ENCODE assay signal across 12 cellular contexts in the genomic region with DNA sequence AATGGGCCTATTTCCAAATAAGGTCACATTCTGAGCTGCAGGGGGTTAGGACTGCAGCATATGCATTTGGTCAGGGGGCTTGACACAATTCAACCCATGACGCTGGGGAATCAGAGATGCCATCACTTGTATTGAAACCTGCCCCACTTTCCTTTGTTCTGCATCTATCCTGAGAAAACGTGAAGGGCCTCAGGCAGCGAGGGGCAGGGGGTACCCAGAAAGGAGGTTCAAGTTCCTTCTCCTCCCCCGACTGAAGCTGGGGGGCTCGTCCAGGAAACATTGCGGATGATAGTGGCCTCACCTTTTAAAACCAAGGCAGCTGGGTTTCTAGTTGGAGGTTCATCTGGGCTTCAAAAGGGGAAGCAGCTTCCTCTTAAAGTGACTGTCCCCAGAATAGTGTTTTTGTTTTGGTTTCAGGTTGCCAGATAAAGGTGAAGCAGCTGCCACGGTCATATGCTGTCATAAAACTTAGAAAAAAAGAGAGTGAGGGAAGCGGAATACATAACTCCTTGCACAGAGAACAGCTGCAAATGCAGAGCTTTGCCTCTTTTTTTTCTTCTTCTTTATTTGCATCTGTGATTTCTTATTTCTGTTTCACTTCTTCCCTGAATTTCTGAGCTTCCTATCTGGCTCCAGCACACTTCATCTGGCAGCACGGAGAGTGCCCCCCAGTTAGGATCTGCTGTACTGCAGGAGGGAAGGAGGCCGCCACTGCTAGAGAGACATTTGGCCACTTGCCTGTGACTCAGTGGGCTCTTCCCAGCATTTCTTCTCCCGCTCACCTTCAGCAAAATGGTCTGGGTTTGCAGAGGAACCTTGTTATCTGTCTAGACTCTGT.
DNase-seq lines count a peak whose midpoint lies in the region; ATAC-seq, FAIRE-seq and TF ChIP-seq lines count a peak whose summit lies in the region.
"Had no signal": no experiment of that assay in that cellular context is flagged by ENCODE, and none has a peak within 500 bp of the region (broad histone marks: within the 10 kb centered on the region; RNA-seq: fewer than 3 reads in every experiment).

No MANE protein-coding gene starts in this region.

- TF ChIP-seq POLR2A in GM18505 (IDR thresholded peaks at IDR 0.05; ENCODE audit: borderline replicate concordance, extremely low read depth, insufficient read depth, insufficient read length) (no peak), H54 (IDR thresholded peaks at IDR 0.05; ENCODE audit: low read depth, low read length) (no peak)

- no peak overlapping the region for H3K27ac Mint-ChIP-seq in effector memory CD8-positive, alpha-beta T cell
- H3K27ac Mint-ChIP-seq in WTC11 = no peak overlapping the region
- no peak overlapping the region for H3K27ac Mint-ChIP-seq in CD4-positive, alpha-beta T cell

- no peaks in the 10 kb centered on the region for H3K9me3 Mint-ChIP-seq in effector memory CD8-positive, alpha-beta T cell
- peaks cover 76% of the 10 kb centered on the region for H3K9me3 Mint-ChIP-seq in WTC11
- H3K9me3 Mint-ChIP-seq in CD4-positive, alpha-beta T cell = no peaks in the 10 kb centered on the region

- intact Hi-C loops in CD4-positive, alpha-beta T cell (cut with DNase I, micrococcal nuclease) = no loop called here

- no peaks in the 10 kb centered on the region for H3K4me1 Mint-ChIP-seq in effector memory CD8-positive, alpha-beta T cell (ENCODE audit: low read depth in 2 of 2)
- H3K4me1 Mint-ChIP-seq in WTC11 = no peaks in the 10 kb centered on the region
- no peaks in the 10 kb centered on the region for H3K4me1 Mint-ChIP-seq in CD4-positive, alpha-beta T cell (ENCODE audit: low read depth)

- POLR2A ChIA-PET in WTC11 (lab: Charles Lee) = no interaction called here
- POLR2A ChIA-PET in CD4-positive, alpha-beta T cell (lab: Charles Lee) = no interaction called here

- H3K27me3 ChIP-seq in CD4-positive, alpha-beta T cell (ENCODE audit: control insufficient read depth, insufficient read depth, low read length) = no peaks in the 10 kb centered on the region
- H3K27me3 ChIP-seq: dorsolateral prefrontal cortex, upper lobe of left lung had no signal

- H3K27me3 Mint-ChIP-seq in effector memory CD8-positive, alpha-beta T cell = peaks cover 47 to 50% of the 10 kb centered on the region in 2 donors
- H3K27me3 Mint-ChIP-seq in WTC11 (ENCODE audit: low read depth) = peaks cover 10% of the 10 kb centered on the region
- H3K27me3 Mint-ChIP-seq in CD4-positive, alpha-beta T cell = peaks cover 5% of the 10 kb centered on the region

- peak; percentile 80 for ATAC-seq in GM18505 (IDR thresholded peaks at IDR 0.05; ENCODE audit: unreplicated experiment)
- ATAC-seq in GM21390 (IDR thresholded peaks at IDR 0.05; ENCODE audit: unreplicated experiment) = peak; percentile 88
- peak; percentile 78 for ATAC-seq in HG03103 (IDR thresholded peaks at IDR 0.05; ENCODE audit: low read depth, unreplicated experiment)
- peak; percentile 7 for ATAC-seq in effector memory CD8-positive, alpha-beta T cell (replicated peaks)
- no peak for ATAC-seq in WTC11
- no peak for ATAC-seq in CD4-positive, alpha-beta T cell (ENCODE audit: poor library complexity)

- no peak for TF ChIP-seq CTCF in WTC11 (IDR thresholded peaks at IDR 0.05)
- no peak for TF ChIP-seq CTCF in CD4-positive, alpha-beta T cell (IDR thresholded peaks at IDR 0.05)

- H3K27ac ChIP-seq in CD4-positive, alpha-beta T cell (ENCODE audit: low read depth, low read length) = no peak overlapping the region
- H3K27ac ChIP-seq: upper lobe of left lung had no signal

- no peak overlapping the region for H3K4me3 Mint-ChIP-seq in effector memory CD8-positive, alpha-beta T cell
- H3K4me3 Mint-ChIP-seq in WTC11 = no peak overlapping the region
- no peak overlapping the region for H3K4me3 Mint-ChIP-seq in CD4-positive, alpha-beta T cell

- DNase-seq in effector memory CD8-positive, alpha-beta T cell = no peak
- DNase-seq in WTC11 (ENCODE audit: low spot score) = no peak
- no peak for DNase-seq in H54 (ENCODE audit: insufficient read length, low spot score)
- no peak for DNase-seq in CD4-positive, alpha-beta T cell
- DNase-seq in SHP77 (lab: John Stamatoyannopoulos, UW) = no peak
- DNase-seq: activated gamma-delta T cell, upper lobe of left lung had no signal

- no peaks in the 10 kb centered on the region for H3K9me3 ChIP-seq in CD4-positive, alpha-beta T cell (ENCODE audit: control insufficient read depth, low read length)

- H3K36me3 Mint-ChIP-seq in effector memory CD8-positive, alpha-beta T cell (ENCODE audit: insufficient read depth) = no peaks in the 10 kb centered on the region
- H3K36me3 Mint-ChIP-seq in WTC11 = peaks cover 64% of the 10 kb centered on the region
- H3K36me3 Mint-ChIP-seq in CD4-positive, alpha-beta T cell (ENCODE audit: low read depth) = no peaks in the 10 kb centered on the region

- CTCF ChIA-PET in WTC11 (lab: Charles Lee) = no interaction called here
- CTCF ChIA-PET in CD4-positive, alpha-beta T cell (lab: Charles Lee) = no interaction called here

- no peak for FAIRE-seq in H54 (lab: Jason Lieb, UNC)
- FAIRE-seq: TTC549 had no signal

TF ChIP-seq in WTC11, 78 proteins besides CTCF, POLR2A, EP300 and RAD21 (continues in another document):
- TF ChIP-seq SMAD4 (CRISPR knock-in tag; IDR thresholded peaks at IDR 0.05) = no peak
- TF ChIP-seq FOXP1 (CRISPR knock-in tag; IDR thresholded peaks at IDR 0.05; ENCODE audit: borderline replicate concordance) = no peak
- no peak for TF ChIP-seq MYBL2 (CRISPR knock-in tag; IDR thresholded peaks at IDR 0.05)
- TF ChIP-seq, protein P1, sequence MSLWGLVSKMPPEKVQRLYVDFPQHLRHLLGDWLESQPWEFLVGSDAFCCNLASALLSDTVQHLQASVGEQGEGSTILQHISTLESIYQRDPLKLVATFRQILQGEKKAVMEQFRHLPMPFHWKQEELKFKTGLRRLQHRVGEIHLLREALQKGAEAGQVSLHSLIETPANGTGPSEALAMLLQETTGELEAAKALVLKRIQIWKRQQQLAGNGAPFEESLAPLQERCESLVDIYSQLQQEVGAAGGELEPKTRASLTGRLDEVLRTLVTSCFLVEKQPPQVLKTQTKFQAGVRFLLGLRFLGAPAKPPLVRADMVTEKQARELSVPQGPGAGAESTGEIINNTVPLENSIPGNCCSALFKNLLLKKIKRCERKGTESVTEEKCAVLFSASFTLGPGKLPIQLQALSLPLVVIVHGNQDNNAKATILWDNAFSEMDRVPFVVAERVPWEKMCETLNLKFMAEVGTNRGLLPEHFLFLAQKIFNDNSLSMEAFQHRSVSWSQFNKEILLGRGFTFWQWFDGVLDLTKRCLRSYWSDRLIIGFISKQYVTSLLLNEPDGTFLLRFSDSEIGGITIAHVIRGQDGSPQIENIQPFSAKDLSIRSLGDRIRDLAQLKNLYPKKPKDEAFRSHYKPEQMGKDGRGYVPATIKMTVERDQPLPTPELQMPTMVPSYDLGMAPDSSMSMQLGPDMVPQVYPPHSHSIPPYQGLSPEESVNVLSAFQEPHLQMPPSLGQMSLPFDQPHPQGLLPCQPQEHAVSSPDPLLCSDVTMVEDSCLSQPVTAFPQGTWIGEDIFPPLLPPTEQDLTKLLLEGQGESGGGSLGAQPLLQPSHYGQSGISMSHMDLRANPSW (CRISPR knock-in tag; conservative IDR thresholded peaks at IDR 0.05; ENCODE audit: low read depth) = no peak
- TF ChIP-seq, protein P2, sequence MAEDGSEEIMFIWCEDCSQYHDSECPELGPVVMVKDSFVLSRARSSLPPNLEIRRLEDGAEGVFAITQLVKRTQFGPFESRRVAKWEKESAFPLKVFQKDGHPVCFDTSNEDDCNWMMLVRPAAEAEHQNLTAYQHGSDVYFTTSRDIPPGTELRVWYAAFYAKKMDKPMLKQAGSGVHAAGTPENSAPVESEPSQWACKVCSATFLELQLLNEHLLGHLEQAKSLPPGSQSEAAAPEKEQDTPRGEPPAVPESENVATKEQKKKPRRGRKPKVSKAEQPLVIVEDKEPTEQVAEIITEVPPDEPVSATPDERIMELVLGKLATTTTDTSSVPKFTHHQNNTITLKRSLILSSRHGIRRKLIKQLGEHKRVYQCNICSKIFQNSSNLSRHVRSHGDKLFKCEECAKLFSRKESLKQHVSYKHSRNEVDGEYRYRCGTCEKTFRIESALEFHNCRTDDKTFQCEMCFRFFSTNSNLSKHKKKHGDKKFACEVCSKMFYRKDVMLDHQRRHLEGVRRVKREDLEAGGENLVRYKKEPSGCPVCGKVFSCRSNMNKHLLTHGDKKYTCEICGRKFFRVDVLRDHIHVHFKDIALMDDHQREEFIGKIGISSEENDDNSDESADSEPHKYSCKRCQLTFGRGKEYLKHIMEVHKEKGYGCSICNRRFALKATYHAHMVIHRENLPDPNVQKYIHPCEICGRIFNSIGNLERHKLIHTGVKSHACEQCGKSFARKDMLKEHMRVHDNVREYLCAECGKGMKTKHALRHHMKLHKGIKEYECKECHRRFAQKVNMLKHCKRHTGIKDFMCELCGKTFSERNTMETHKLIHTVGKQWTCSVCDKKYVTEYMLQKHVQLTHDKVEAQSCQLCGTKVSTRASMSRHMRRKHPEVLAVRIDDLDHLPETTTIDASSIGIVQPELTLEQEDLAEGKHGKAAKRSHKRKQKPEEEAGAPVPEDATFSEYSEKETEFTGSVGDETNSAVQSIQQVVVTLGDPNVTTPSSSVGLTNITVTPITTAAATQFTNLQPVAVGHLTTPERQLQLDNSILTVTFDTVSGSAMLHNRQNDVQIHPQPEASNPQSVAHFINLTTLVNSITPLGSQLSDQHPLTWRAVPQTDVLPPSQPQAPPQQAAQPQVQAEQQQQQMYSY (CRISPR knock-in tag; IDR thresholded peaks at IDR 0.05) = no peak
- no peak for TF ChIP-seq NR2C2 (CRISPR knock-in tag; IDR thresholded peaks at IDR 0.05)
- TF ChIP-seq, protein P3, sequence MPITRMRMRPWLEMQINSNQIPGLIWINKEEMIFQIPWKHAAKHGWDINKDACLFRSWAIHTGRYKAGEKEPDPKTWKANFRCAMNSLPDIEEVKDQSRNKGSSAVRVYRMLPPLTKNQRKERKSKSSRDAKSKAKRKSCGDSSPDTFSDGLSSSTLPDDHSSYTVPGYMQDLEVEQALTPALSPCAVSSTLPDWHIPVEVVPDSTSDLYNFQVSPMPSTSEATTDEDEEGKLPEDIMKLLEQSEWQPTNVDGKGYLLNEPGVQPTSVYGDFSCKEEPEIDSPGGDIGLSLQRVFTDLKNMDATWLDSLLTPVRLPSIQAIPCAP (CRISPR knock-in tag; IDR thresholded peaks at IDR 0.05) = no peak
- no peak for TF ChIP-seq ZNF219 (CRISPR knock-in tag; IDR thresholded peaks at IDR 0.05; ENCODE audit: borderline replicate concordance)
- no peak for TF ChIP-seq PRRX2 (CRISPR knock-in tag; IDR thresholded peaks at IDR 0.05)

Comparison
In these comparisons a context has a peak if more than half of its experiments do, and no peak if none do; other contexts are left out.
1. ATAC-seq: peak in GM18505 (single experiment), GM21390 (single experiment), HG03103 (single experiment) and effector memory CD8-positive, alpha-beta T cell (single experiment); none in WTC11 (single experiment) and CD4-positive, alpha-beta T cell (single experiment).